ENCODE assay signal across 8 cellular contexts in the genomic region with DNA sequence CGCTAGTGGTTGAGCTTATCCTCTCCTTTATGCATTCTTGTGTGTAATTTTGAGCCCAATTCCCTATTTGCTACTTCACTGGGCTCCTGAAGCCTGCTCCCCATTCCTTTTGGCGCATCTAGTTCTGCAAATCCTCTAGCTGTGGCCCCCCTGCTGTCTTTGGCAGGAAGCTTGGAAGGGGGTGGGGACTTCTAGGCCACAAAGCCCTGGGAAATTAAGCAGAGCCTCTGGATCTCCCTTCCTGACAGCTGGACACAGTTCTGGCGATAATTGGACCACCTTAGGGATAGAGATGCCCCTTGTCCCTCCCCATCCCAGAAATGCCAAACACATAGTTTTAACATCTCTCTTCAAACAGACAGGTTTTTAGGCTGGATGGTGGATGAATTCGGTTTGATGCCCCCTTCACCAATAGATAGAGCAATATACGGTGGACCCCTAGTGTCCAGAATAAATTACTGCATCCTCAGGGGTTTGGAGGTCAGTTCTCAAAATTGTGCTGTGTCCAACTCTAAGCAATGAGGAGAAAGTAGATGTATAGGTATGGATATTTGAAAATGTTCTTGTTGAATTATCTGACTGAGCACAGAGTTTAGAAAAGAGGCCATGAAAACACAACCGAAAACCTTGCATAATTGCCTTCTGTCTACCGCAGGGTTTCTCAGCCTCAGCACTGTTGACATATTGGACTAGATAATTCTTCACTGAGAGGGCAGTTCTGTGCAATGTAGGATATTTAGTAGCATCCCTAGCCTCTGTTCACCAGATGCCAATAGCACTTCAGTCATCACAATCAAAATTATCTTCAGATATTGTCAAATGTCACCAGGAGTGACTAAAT.
A peak's percentile ranks its signal among the peaks of the same experiment; 100 is the strongest.
DNase-seq lines count a peak whose midpoint lies in the region; ATAC-seq, FAIRE-seq and TF ChIP-seq lines count a peak whose summit lies in the region.

No MANE protein-coding gene starts in this region.

- ATAC-seq in CD4-positive, alpha-beta T cell (ENCODE audit: poor library complexity) = no peak
- ATAC-seq in GM21717 (IDR thresholded peaks at IDR 0.05; ENCODE audit: unreplicated experiment) (peak; percentile 61), GM19455 (IDR thresholded peaks at IDR 0.05; ENCODE audit: unreplicated experiment) (no peak)

- no peak overlapping the region for H3K4me3 Mint-ChIP-seq in CD4-positive, alpha-beta T cell

- CTCF ChIA-PET in CD4-positive, alpha-beta T cell (lab: Charles Lee) = no interaction called here

- H3K27me3 Mint-ChIP-seq in CD4-positive, alpha-beta T cell = peaks cover 32% of the 10 kb centered on the region

- H3K27me3 ChIP-seq in CD4-positive, alpha-beta T cell (ENCODE audit: control insufficient read depth, insufficient read depth, low read length) = peaks cover 19% of the 10 kb centered on the region
- H3K27me3 ChIP-seq in testis = no peaks in the 10 kb centered on the region

- no peak for DNase-seq in CD4-positive, alpha-beta T cell
- peak; percentile 25 for DNase-seq in NCI-H82 treated with DMSO at 0.1 percent for 48 hours (lab: John Stamatoyannopoulos, UW; ENCODE audit: unreplicated experiment)
- peak; percentile 64 to 75 for DNase-seq in cardiac fibroblast (ENCODE audit: low read depth in 2 of 2)
- DNase-seq in kidney = no peak
- peak; percentile 32 for DNase-seq in testis
- DNase-seq in HuH-7.5 (ENCODE audit: low spot score) = no peak

- intact Hi-C loops in CD4-positive, alpha-beta T cell (cut with DNase I, micrococcal nuclease) = no loop called here
- intact Hi-C loops in kidney (cut with DNase I) (no loop called here), testis (cut with DNase I; ENCODE audit: low total_unique reads) (no loop called here)

- 36 to 62% methylated on average over 6 to 7 of the region's 7 CpGs for WGBS in testis, 2 donors

- H3K36me3 ChIP-seq in kidney (ENCODE audit: control insufficient read depth in 1 of 2, insufficient read depth in 2 of 2, low read length in 2 of 2) = no peaks in the 10 kb centered on the region
- H3K36me3 ChIP-seq in testis (ENCODE audit: low read depth, missing control alignments) = no peaks in the 10 kb centered on the region

- H3K4me1 ChIP-seq in kidney (ENCODE audit: control insufficient read depth in 1 of 2, insufficient read depth in 1 of 2, low read depth in 1 of 2, low read length in 2 of 2) (no peaks in the 10 kb centered on the region), testis (peaks cover 5% of the 10 kb centered on the region)

- no peak overlapping the region for H3K27ac ChIP-seq in CD4-positive, alpha-beta T cell (ENCODE audit: low read depth, low read length)
- H3K27ac ChIP-seq in kidney (ENCODE audit: low read depth in 2 of 2, low read length in 2 of 2) (no peak overlapping the region), testis (no peak overlapping the region)

- no peaks in the 10 kb centered on the region for H3K9me3 ChIP-seq in CD4-positive, alpha-beta T cell (ENCODE audit: control insufficient read depth, low read length)
- H3K9me3 ChIP-seq in kidney (ENCODE audit: control insufficient read depth in 1 of 2, low read length in 2 of 2) (no peaks in the 10 kb centered on the region), testis (no peaks in the 10 kb centered on the region)

- TF ChIP-seq CTCF in CD4-positive, alpha-beta T cell (IDR thresholded peaks at IDR 0.05) = peak; percentile 46
- TF ChIP-seq CTCF in cardiac fibroblast (IDR thresholded peaks at IDR 0.05; ENCODE audit: low read depth, low read length) = peak; percentile 69
- peak; percentile 84 for TF ChIP-seq CTCF in kidney (IDR thresholded peaks at IDR 0.05; ENCODE audit: borderline replicate concordance, extremely low read depth, insufficient read depth)
- TF ChIP-seq CTCF in testis (IDR thresholded peaks at IDR 0.05) = peak; percentile 72 to 85 (median 78)

- no peaks in the 10 kb centered on the region for H3K4me1 Mint-ChIP-seq in CD4-positive, alpha-beta T cell (ENCODE audit: low read depth)

- no peak overlapping the region for H3K27ac Mint-ChIP-seq in CD4-positive, alpha-beta T cell

- POLR2A ChIA-PET in CD4-positive, alpha-beta T cell (lab: Charles Lee) = no interaction called here

- TF ChIP-seq POLR2A in testis (IDR thresholded peaks at IDR 0.05) = no peak

- no peak overlapping the region for H3K9ac ChIP-seq in kidney (ENCODE audit: low read length in 2 of 2)

- no peak overlapping the region for H3K4me3 ChIP-seq in cardiac fibroblast (replicated peaks in 1 of 2; ENCODE audit: low read depth in 2 of 2, low read length in 2 of 2)
- H3K4me3 ChIP-seq in kidney (ENCODE audit: low read length in 2 of 2) = no peak overlapping the region
- no peak overlapping the region for H3K4me3 ChIP-seq in testis

- no peak for FAIRE-seq in kidney (lab: Jason Lieb, UNC)

- H3K9me3 Mint-ChIP-seq in CD4-positive, alpha-beta T cell = no peaks in the 10 kb centered on the region

- no peaks in the 10 kb centered on the region for H3K36me3 Mint-ChIP-seq in CD4-positive, alpha-beta T cell (ENCODE audit: low read depth)

Comparison
In these comparisons a context has a peak if more than half of its experiments do, and no peak if none do; other contexts are left out.
1. DNase-seq: peak in NCI-H82 treated with DMSO at 0.1 percent for 48 hours (single experiment), cardiac fibroblast (2 of 2) and testis (single experiment); none in CD4-positive, alpha-beta T cell (0 of 10), kidney (single experiment) and HuH-7.5 (single experiment).
2. Peak in every context shown above with its lines, with median percentiles within 50 percentile points of each other: CTCF ChIP-seq.